Comparison of ENCODE assay signal across 11 cellular contexts in the genomic region with DNA sequence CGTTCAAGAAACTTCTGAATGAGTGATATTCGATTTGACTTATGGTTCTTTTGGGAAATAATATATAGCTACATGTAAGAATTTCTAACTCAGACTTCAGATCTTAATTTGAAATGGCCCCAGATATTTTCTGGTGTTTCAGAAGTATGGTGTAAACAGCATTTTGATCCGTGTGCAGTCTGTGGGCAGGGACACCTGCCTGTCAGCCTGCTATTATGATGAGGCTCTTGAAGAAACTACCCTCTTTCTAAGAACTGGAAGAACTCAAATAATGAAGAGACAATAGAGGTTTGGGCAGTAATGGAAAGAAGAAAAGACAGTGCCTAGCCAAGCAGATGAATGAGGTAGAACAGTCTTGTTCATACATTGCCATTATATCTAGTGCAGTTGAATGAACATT.
DNase-seq lines count a peak whose midpoint lies in the region; ATAC-seq and TF ChIP-seq lines count a peak whose summit lies in the region.
"Had no signal": no experiment of that assay in that cellular context is flagged by ENCODE, and none has a peak within 500 bp of the region (broad histone marks: within the 10 kb centered on the region; RNA-seq: fewer than 3 reads in every experiment).

No MANE protein-coding gene starts in this region.

- H3K27ac Mint-ChIP-seq in neural progenitor cell (no peak overlapping the region), WTC11 (no peak overlapping the region)

- no peaks in the 10 kb centered on the region for H3K4me1 ChIP-seq in endocrine pancreas (ENCODE audit: control insufficient read depth, insufficient read depth, low read length)
- H3K4me1 ChIP-seq in neural progenitor cell = peaks cover 3% of the 10 kb centered on the region

- H3K4me3 ChIP-seq in NB4 (ENCODE audit: low read depth, low read length) (peak overlapping the region; percentile 55), endocrine pancreas (ENCODE audit: control insufficient read depth, insufficient read depth, low read length) (peak overlapping the region; percentile 95), neural progenitor cell (no peak overlapping the region)
- H3K4me3 ChIP-seq: uterus had no signal

- no peak for TF ChIP-seq POLR2A in NB4 (IDR thresholded peaks at IDR 0.05; ENCODE audit: extremely low read depth, insufficient read length)

- no peaks in the 10 kb centered on the region for H3K27me3 Mint-ChIP-seq in neural progenitor cell (ENCODE audit: insufficient read depth, low read depth)
- H3K27me3 Mint-ChIP-seq in WTC11 (ENCODE audit: low read depth) = no peaks in the 10 kb centered on the region

- H3K27me3 ChIP-seq in endocrine pancreas (ENCODE audit: control insufficient read depth, insufficient read depth, low read length) (no peaks in the 10 kb centered on the region), neural progenitor cell (no peaks in the 10 kb centered on the region)
- H3K27me3 ChIP-seq: uterus had no signal

- no peak overlapping the region for H3K9ac ChIP-seq in endocrine pancreas (ENCODE audit: control insufficient read depth, insufficient read depth, low read length)
- no peak overlapping the region for H3K9ac ChIP-seq in neural progenitor cell

- POLR2A ChIA-PET in WTC11 (lab: Charles Lee) = no interaction called here

- H4K20me1 ChIP-seq in neural progenitor cell (ENCODE audit: low read depth) = no peaks in the 10 kb centered on the region

- DNase-seq in ACHN (peak; percentile 17), NB4 (ENCODE audit: low read depth) (no peak), neural progenitor cell (ENCODE audit: low spot score) (no peak), T1000 (lab: John Stamatoyannopoulos, UW) (no peak), WTC11 (ENCODE audit: low spot score) (no peak)
- no peak for DNase-seq in activated CD8-positive, alpha-beta memory T cell treated with anti-CD3 and anti-CD28 coated beads, Interleukin-2, amount 50 U/mL, for 48 hours
- DNase-seq: activated naive CD4-positive, alpha-beta T cell treated with Interleukin-2 at 50 U/mL for 16 hours; NCI-H1417; uterus had no signal

- peak overlapping the region; percentile 3 for H3K4me2 ChIP-seq in neural progenitor cell

- no peaks in the 10 kb centered on the region for H3F3A ChIP-seq in neural progenitor cell (ENCODE audit: low read depth)

- no peak overlapping the region for H3K27ac ChIP-seq in neural progenitor cell
- H3K27ac ChIP-seq: uterus had no signal

- H3K9me3 Mint-ChIP-seq in neural progenitor cell = no peaks in the 10 kb centered on the region
- H3K9me3 Mint-ChIP-seq in WTC11 = peaks cover 3% of the 10 kb centered on the region

- no peak for ATAC-seq in activated CD4-positive, CD25-positive, alpha-beta regulatory T cell treated with anti-CD3 and anti-CD28 coated beads, Interleukin-2, amount 50 U/mL, for 24 hours
- no peak for ATAC-seq in WTC11

- H3K36me3 ChIP-seq in endocrine pancreas (ENCODE audit: control insufficient read depth, insufficient read depth, low read length) (no peaks in the 10 kb centered on the region), neural progenitor cell (no peaks in the 10 kb centered on the region)
- H3K36me3 ChIP-seq: uterus had no signal

- TF ChIP-seq CTCF in NB4 (IDR thresholded peaks at IDR 0.05; ENCODE audit: low read depth, low read length) (no peak), neural progenitor cell (IDR thresholded peaks at IDR 0.05) (no peak), WTC11 (IDR thresholded peaks at IDR 0.05) (no peak)

- no peak overlapping the region for H2AFZ ChIP-seq in neural progenitor cell (replicated peaks)

- in situ Hi-C loops in ACHN (cut with HindIII; ENCODE audit: low pct_ligation_motif_present, low pct_unique_long_range_greater_than_20kb, low sequenced_read_pairs) = no loop called here

- peaks cover 3% of the 10 kb centered on the region for H3K36me3 Mint-ChIP-seq in neural progenitor cell
- H3K36me3 Mint-ChIP-seq in WTC11 = peaks cover 1% of the 10 kb centered on the region; the same call in 1 of the 2 replicates

- H3K4me1 Mint-ChIP-seq in neural progenitor cell (no peaks in the 10 kb centered on the region), WTC11 (peaks cover 22% of the 10 kb centered on the region)

- H3K9me3 ChIP-seq in endocrine pancreas (ENCODE audit: control insufficient read depth, low read length) (no peaks in the 10 kb centered on the region), neural progenitor cell (ENCODE audit: low read depth) (no peaks in the 10 kb centered on the region)
- H3K9me3 ChIP-seq: uterus had no signal

- no peaks in the 10 kb centered on the region for H3K79me2 ChIP-seq in neural progenitor cell (ENCODE audit: low read depth)

- H3K4me3 Mint-ChIP-seq in neural progenitor cell = no peak overlapping the region
- no peak overlapping the region for H3K4me3 Mint-ChIP-seq in WTC11

- CTCF ChIA-PET in WTC11 (lab: Charles Lee) = no interaction called here

TF ChIP-seq in WTC11, 78 proteins besides CTCF, POLR2A, EP300 and RAD21:
- TF ChIP-seq ZNF317 (CRISPR knock-in tag; IDR thresholded peaks at IDR 0.05; ENCODE audit: borderline replicate concordance, low read depth) (no peak), SMAD3 (CRISPR knock-in tag; IDR thresholded peaks at IDR 0.05; ENCODE audit: borderline replicate concordance) (no peak), ELF4 (CRISPR knock-in tag; IDR thresholded peaks at IDR 0.05; ENCODE audit: low read depth) (no peak), OVOL2 (CRISPR knock-in tag; IDR thresholded peaks at IDR 0.05; ENCODE audit: borderline replicate concordance) (no peak), CBFB (CRISPR knock-in tag; IDR thresholded peaks at IDR 0.05; ENCODE audit: low read depth) (no peak), NR1H2 (CRISPR knock-in tag; IDR thresholded peaks at IDR 0.05) (no peak), ZNF232 (CRISPR knock-in tag; IDR thresholded peaks at IDR 0.05) (no peak), JAZF1 (CRISPR knock-in tag; IDR thresholded peaks at IDR 0.05) (no peak), NR3C1 (CRISPR knock-in tag; conservative IDR thresholded peaks at IDR 0.05; ENCODE audit: low read depth) (no peak)
- TF ChIP-seq, protein P1, sequence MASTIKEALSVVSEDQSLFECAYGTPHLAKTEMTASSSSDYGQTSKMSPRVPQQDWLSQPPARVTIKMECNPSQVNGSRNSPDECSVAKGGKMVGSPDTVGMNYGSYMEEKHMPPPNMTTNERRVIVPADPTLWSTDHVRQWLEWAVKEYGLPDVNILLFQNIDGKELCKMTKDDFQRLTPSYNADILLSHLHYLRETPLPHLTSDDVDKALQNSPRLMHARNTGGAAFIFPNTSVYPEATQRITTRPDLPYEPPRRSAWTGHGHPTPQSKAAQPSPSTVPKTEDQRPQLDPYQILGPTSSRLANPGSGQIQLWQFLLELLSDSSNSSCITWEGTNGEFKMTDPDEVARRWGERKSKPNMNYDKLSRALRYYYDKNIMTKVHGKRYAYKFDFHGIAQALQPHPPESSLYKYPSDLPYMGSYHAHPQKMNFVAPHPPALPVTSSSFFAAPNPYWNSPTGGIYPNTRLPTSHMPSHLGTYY (CRISPR knock-in tag; IDR thresholded peaks at IDR 0.05) = no peak
- TF ChIP-seq, protein P2, sequence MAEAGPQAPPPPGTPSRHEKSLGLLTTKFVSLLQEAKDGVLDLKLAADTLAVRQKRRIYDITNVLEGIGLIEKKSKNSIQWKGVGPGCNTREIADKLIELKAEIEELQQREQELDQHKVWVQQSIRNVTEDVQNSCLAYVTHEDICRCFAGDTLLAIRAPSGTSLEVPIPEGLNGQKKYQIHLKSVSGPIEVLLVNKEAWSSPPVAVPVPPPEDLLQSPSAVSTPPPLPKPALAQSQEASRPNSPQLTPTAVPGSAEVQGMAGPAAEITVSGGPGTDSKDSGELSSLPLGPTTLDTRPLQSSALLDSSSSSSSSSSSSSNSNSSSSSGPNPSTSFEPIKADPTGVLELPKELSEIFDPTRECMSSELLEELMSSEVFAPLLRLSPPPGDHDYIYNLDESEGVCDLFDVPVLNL (CRISPR knock-in tag; IDR thresholded peaks at IDR 0.05; ENCODE audit: borderline replicate concordance, low read depth) = no peak
- TF ChIP-seq, protein P3, sequence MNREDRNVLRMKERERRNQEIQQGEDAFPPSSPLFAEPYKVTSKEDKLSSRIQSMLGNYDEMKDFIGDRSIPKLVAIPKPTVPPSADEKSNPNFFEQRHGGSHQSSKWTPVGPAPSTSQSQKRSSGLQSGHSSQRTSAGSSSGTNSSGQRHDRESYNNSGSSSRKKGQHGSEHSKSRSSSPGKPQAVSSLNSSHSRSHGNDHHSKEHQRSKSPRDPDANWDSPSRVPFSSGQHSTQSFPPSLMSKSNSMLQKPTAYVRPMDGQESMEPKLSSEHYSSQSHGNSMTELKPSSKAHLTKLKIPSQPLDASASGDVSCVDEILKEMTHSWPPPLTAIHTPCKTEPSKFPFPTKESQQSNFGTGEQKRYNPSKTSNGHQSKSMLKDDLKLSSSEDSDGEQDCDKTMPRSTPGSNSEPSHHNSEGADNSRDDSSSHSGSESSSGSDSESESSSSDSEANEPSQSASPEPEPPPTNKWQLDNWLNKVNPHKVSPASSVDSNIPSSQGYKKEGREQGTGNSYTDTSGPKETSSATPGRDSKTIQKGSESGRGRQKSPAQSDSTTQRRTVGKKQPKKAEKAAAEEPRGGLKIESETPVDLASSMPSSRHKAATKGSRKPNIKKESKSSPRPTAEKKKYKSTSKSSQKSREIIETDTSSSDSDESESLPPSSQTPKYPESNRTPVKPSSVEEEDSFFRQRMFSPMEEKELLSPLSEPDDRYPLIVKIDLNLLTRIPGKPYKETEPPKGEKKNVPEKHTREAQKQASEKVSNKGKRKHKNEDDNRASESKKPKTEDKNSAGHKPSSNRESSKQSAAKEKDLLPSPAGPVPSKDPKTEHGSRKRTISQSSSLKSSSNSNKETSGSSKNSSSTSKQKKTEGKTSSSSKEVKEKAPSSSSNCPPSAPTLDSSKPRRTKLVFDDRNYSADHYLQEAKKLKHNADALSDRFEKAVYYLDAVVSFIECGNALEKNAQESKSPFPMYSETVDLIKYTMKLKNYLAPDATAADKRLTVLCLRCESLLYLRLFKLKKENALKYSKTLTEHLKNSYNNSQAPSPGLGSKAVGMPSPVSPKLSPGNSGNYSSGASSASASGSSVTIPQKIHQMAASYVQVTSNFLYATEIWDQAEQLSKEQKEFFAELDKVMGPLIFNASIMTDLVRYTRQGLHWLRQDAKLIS (CRISPR knock-in tag; IDR thresholded peaks at IDR 0.05; ENCODE audit: borderline replicate concordance) = no peak
